ENCODE assay signal across 9 cellular contexts in the genomic region with DNA sequence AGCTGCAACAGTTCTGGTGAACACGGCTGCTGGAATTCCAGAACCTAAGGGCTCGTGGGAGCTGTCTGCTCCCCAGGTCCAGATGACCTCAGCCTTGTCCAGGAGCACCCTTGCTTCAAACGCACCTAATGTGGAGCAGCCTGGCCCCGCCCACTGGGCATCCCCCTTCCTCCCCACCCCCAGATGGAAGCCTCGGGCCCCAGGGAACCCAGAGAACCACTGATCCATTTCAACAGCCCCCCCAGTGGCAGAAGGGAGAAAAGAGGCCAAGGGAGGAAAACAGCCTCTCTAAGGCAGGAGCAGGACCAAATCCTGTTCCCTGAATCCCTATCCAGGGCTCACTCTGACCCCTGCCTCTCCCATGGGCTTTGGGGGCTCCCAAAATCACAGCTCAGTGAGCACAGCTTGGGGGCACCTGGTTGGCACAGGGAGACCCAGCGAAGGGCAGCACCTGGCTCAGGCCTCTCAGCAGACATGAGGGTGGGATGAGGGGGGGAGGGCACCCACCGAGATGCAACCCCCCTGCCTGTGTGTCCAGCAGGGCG. TPM values are rescaled to one million over a fixed set of nuclear protein-coding genes. Genes with fewer than 3 reads are reported as not detected.
A peak's percentile ranks its signal among the peaks of the same experiment; 100 is the strongest.
DNase-seq lines count a peak whose midpoint lies in the region; ATAC-seq, FAIRE-seq and TF ChIP-seq lines count a peak whose summit lies in the region.
"Had no signal": no experiment of that assay in that cellular context is flagged by ENCODE, and none has a peak within 500 bp of the region (broad histone marks: within the 10 kb centered on the region; RNA-seq: fewer than 3 reads in every experiment).

No MANE protein-coding gene starts in this region.

- no peak for TF ChIP-seq POLR2A in suprapubic skin (IDR thresholded peaks at IDR 0.05)

- H3K4me1 ChIP-seq in suprapubic skin: no peaks in the 10 kb centered on the region
- H3K4me1 ChIP-seq: A549 had no signal

- TF ChIP-seq CTCF in glutamatergic neuron (IDR thresholded peaks at IDR 0.05; ENCODE audit: partially characterized antibody, unreplicated experiment) (peak; percentile 39), suprapubic skin (IDR thresholded peaks at IDR 0.05) (no peak)

- H3K4me3 Mint-ChIP-seq in activated CD4-positive, alpha-beta T cell treated with anti-CD3 and anti-CD28 coated beads for 36 hours: peak overlapping the region; percentile 82
- H3K4me3 Mint-ChIP-seq in glutamatergic neuron (ENCODE audit: unreplicated experiment): no peak overlapping the region

- DNase-seq in activated CD4-positive, alpha-beta T cell treated with anti-CD3 and anti-CD28 coated beads for 36 hours: peak; percentile 84
- no peak for DNase-seq in activated CD4-positive, alpha-beta T cell treated with anti-CD3 and anti-CD28 coated beads for 1 hour
- DNase-seq in activated CD8-positive, alpha-beta memory T cell treated with anti-CD3 and anti-CD28 coated beads, Interleukin-2, amount 50 U/mL, for 1 hour (ENCODE audit: extremely low read depth): peak; percentile 49
- DNase-seq in glutamatergic neuron: peak; percentile 44
- DNase-seq in suprapubic skin (ENCODE audit: low spot score in 2 of 2): no peak
- no peak for DNase-seq in frontal cortex (ENCODE audit: low spot score in 2 of 2)
- DNase-seq in hippocampal formation (lab: John Stamatoyannopoulos, UW): no peak
- no peak for DNase-seq in hepatic stellate cell (ENCODE audit: low spot score)

- H3K27me3 ChIP-seq in suprapubic skin: peaks cover 66% of the 10 kb centered on the region

- POLR2A ChIA-PET in activated CD4-positive, alpha-beta T cell treated with anti-CD3 and anti-CD28 coated beads for 36 hours (lab: Charles Lee): interaction anchor here (0.6 to 0.7 kb wide), 2 partner anchors 386 to 906 kb away, joined by 3 read pairs; no protein-coding TSS in a partner anchor

- peak overlapping the region; percentile 29 for H3K27ac ChIP-seq in suprapubic skin
- H3K27ac ChIP-seq: A549 had no signal

- no peak for TF ChIP-seq EP300 in suprapubic skin (IDR thresholded peaks at IDR 0.05)

- WGBS in suprapubic skin: 53% methylated on average over 4 of the region's 8 CpGs

- H3K4me1 Mint-ChIP-seq in activated CD4-positive, alpha-beta T cell treated with anti-CD3 and anti-CD28 coated beads for 36 hours: peaks cover 65% of the 10 kb centered on the region
- H3K4me1 Mint-ChIP-seq in glutamatergic neuron (ENCODE audit: low read depth, unreplicated experiment): peaks cover 7% of the 10 kb centered on the region

- no peak for FAIRE-seq in frontal cortex (lab: Jason Lieb, UNC)
- FAIRE-seq: A549 had no signal

- H3K36me3 Mint-ChIP-seq in activated CD4-positive, alpha-beta T cell treated with anti-CD3 and anti-CD28 coated beads for 36 hours (ENCODE audit: low read depth): peaks cover 2% of the 10 kb centered on the region
- H3K36me3 Mint-ChIP-seq in glutamatergic neuron (ENCODE audit: unreplicated experiment): peaks cover 6% of the 10 kb centered on the region

- H3K4me3 ChIP-seq in suprapubic skin: peak overlapping the region; percentile 39
- H3K4me3 ChIP-seq: A549 had no signal

- ATAC-seq in activated CD4-positive, alpha-beta T cell treated with anti-CD3 and anti-CD28 coated beads for 36 hours: peak; percentile 20
- ATAC-seq: A549 had no signal

- H3K27ac Mint-ChIP-seq in activated CD4-positive, alpha-beta T cell treated with anti-CD3 and anti-CD28 coated beads for 36 hours: peak overlapping the region; percentile 98
- H3K27ac Mint-ChIP-seq in glutamatergic neuron (ENCODE audit: unreplicated experiment): no peak overlapping the region

- no peaks in the 10 kb centered on the region for H3K9me3 Mint-ChIP-seq in activated CD4-positive, alpha-beta T cell treated with anti-CD3 and anti-CD28 coated beads for 36 hours (ENCODE audit: low read depth)
- H3K9me3 Mint-ChIP-seq in glutamatergic neuron (ENCODE audit: unreplicated experiment): peaks cover 4% of the 10 kb centered on the region

- H3K9me3 ChIP-seq in suprapubic skin: no peaks in the 10 kb centered on the region
- H3K9me3 ChIP-seq: A549 had no signal

- CTCF ChIA-PET in activated CD4-positive, alpha-beta T cell treated with anti-CD3 and anti-CD28 coated beads for 36 hours (lab: Charles Lee): interaction anchor here (0.7 to 3.2 kb wide), 9 partner anchors 10 to 284 kb away, joined by 3 to 30 read pairs (median 4); no protein-coding TSS in a partner anchor

- intact Hi-C loops in activated CD4-positive, alpha-beta T cell treated with anti-CD3 and anti-CD28 coated beads for 36 hours (cut with DNase I, micrococcal nuclease): loop anchor here (2.0 kb wide), 3 partner anchors 17 to 161 kb away; no protein-coding TSS in a partner anchor

- no peaks in the 10 kb centered on the region for H3K36me3 ChIP-seq in suprapubic skin

- H3K27me3 Mint-ChIP-seq in activated CD4-positive, alpha-beta T cell treated with anti-CD3 and anti-CD28 coated beads for 36 hours: no peaks in the 10 kb centered on the region
- peaks cover 10% of the 10 kb centered on the region for H3K27me3 Mint-ChIP-seq in glutamatergic neuron (ENCODE audit: unreplicated experiment)

RNA-seq across cellular contexts. Expression of gene CYTH4, which starts 1.2 kb away (rescaled TPM):
- total RNA-seq in activated CD4-positive, alpha-beta T cell treated with anti-CD3 and anti-CD28 coated beads for 36 hours: 10 to 100 TPM; 33.1 to 42.8 TPM
- total RNA-seq in glutamatergic neuron (ENCODE audit: unreplicated experiment): not detected
- 1 to 10 TPM in 3 of 4 donors, under 1 TPM in 1; 0.55 to 4.3 (median 2.7) TPM for total RNA-seq in suprapubic skin
- 2.9 TPM for total RNA-seq in frontal cortex

RNA-seq across cellular contexts. Expression of gene RAC2, which starts 39.4 kb away (rescaled TPM):
- total RNA-seq in activated CD4-positive, alpha-beta T cell treated with anti-CD3 and anti-CD28 coated beads for 36 hours: 100 to 1,000 TPM; 692 to 930 TPM
- total RNA-seq in glutamatergic neuron (ENCODE audit: unreplicated experiment) (not detected), suprapubic skin (1 to 10 TPM; 1.9 to 3.9 (median 3.0) TPM), frontal cortex (under 0.01 TPM)

Comparison
In these comparisons a context has a peak if more than half of its experiments do, and no peak if none do; other contexts are left out.
1. DNase-seq: peak in activated CD4-positive, alpha-beta T cell treated with anti-CD3 and anti-CD28 coated beads for 36 hours (single experiment), activated CD8-positive, alpha-beta memory T cell treated with anti-CD3 and anti-CD28 coated beads, Interleukin-2, amount 50 U/mL, for 1 hour (single experiment) and glutamatergic neuron (single experiment); none in activated CD4-positive, alpha-beta T cell treated with anti-CD3 and anti-CD28 coated beads for 1 hour (single experiment), suprapubic skin (0 of 2), frontal cortex (0 of 2), hippocampal formation (0 of 2) and hepatic stellate cell (single experiment).
2. RNA of gene RAC2, which starts 39.4 kb away (total RNA-seq): 692 to 930 TPM in activated CD4-positive, alpha-beta T cell treated with anti-CD3 and anti-CD28 coated beads for 36 hours; 1.9 to 3.9 TPM in suprapubic skin, not detected in glutamatergic neuron (single experiment) and under 0.01 TPM in frontal cortex (single experiment); every median in the first group is over 100 times any median in the second.